ENCODE assay signal across 14 cellular contexts in the genomic region with DNA sequence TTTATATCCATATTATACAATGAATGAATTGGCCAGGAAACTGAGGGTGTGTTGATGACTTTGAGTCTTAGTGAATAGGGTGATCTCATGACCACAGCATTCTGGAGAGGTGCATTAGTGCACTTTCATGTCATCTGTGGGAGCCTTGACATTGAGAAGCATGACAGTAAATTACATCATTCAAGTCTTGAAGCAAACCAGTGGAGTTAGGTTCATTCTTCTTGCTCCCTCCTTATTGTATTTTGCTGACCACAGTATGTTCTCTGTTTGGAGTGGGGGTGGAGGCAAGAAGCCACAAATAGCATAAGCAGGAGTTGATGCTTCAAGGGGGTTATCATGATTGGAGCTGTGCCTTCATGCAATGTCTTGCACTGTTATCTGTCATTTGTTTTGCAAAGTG.
DNase-seq lines count a peak whose midpoint lies in the region; ATAC-seq, FAIRE-seq and TF ChIP-seq lines count a peak whose summit lies in the region.
"Had no signal": no experiment of that assay in that cellular context is flagged by ENCODE, and none has a peak within 500 bp of the region (broad histone marks: within the 10 kb centered on the region; RNA-seq: fewer than 3 reads in every experiment).

No MANE protein-coding gene starts in this region.

- H3K27me3 ChIP-seq in breast epithelium: no peaks in the 10 kb centered on the region
- H3K27me3 ChIP-seq: thyroid gland had no signal

- POLR2A ChIA-PET in MCF 10A (lab: Yijun Ruan, JAX): interaction anchor here (0.5 to 1.2 kb wide), 6 partner anchors 16 to 79 kb away, joined by 3 to 4 read pairs (median 3); no protein-coding TSS in a partner anchor

- H3K9me3 ChIP-seq in breast epithelium: no peaks in the 10 kb centered on the region
- H3K9me3 ChIP-seq: thyroid gland had no signal

- no peak overlapping the region for H3K27ac ChIP-seq in breast epithelium
- H3K27ac ChIP-seq: PC-9, thyroid gland had no signal

- no peaks in the 10 kb centered on the region for H3K27me3 Mint-ChIP-seq in MCF 10A (ENCODE audit: insufficient read depth, unreplicated experiment)
- H3K27me3 Mint-ChIP-seq: B cell, brain had no signal

- peaks cover 10% of the 10 kb centered on the region for H3K4me1 Mint-ChIP-seq in MCF 10A (ENCODE audit: insufficient read depth, unreplicated experiment)
- H3K4me1 Mint-ChIP-seq: B cell, IgD-negative memory B cell had no signal

- H3K4me1 ChIP-seq in breast epithelium: no peaks in the 10 kb centered on the region
- H3K4me1 ChIP-seq: thyroid gland had no signal

- no peaks in the 10 kb centered on the region for H3K36me3 Mint-ChIP-seq in MCF 10A (ENCODE audit: insufficient read depth, unreplicated experiment)
- H3K36me3 Mint-ChIP-seq: brain, IgD-negative memory B cell had no signal

- H3K9me3 Mint-ChIP-seq in MCF 10A (ENCODE audit: unreplicated experiment): no peaks in the 10 kb centered on the region

- intact Hi-C loops in MCF 10A (cut with micrococcal nuclease) (no loop called here), breast epithelium (cut with DNase I; ENCODE audit: low total_unique reads) (no loop called here)

- FAIRE-seq in urothelium cell line (lab: Jason Lieb, UNC): peak; percentile 83

- H3K4me3 Mint-ChIP-seq in MCF 10A (ENCODE audit: unreplicated experiment): no peak overlapping the region
- H3K4me3 Mint-ChIP-seq: B cell, brain, IgD-negative memory B cell had no signal

- DNase-seq in MCF 10A (ENCODE audit: unreplicated experiment): no peak
- DNase-seq in breast epithelium (ENCODE audit: low spot score in 2 of 2): no peak
- peak; percentile 68 for DNase-seq in RPMI7951 (ENCODE audit: low read depth)
- peak; percentile 94 for DNase-seq in fibroblast of mammary gland (ENCODE audit: low read depth)
- DNase-seq in urothelium cell line (ENCODE audit: low spot score): peak; percentile 72
- no peak for DNase-seq in SIG-M5 treated with dmso at 0.1 percent for 504 hours (lab: John Stamatoyannopoulos, UW; ENCODE audit: unreplicated experiment)
- DNase-seq in DMS 273 treated with DMSO at 0.1 percent for 48 hours (lab: John Stamatoyannopoulos, UW): no peak
- DNase-seq: PC-9, right cardiac atrium, thyroid gland had no signal

- BruUV-seq in MCF 10A (replicated peaks; lab: Mats Ljungman, UMichigan): no TSS peak

- H3K4me3 ChIP-seq in breast epithelium (no peak overlapping the region), fibroblast of mammary gland (ENCODE audit: control insufficient read depth, low read depth, low read length) (no peak overlapping the region)
- H3K4me3 ChIP-seq: PC-9, thyroid gland had no signal

- ATAC-seq in HG03565 (IDR thresholded peaks at IDR 0.05; ENCODE audit: unreplicated experiment): no peak
- ATAC-seq: right cardiac atrium had no signal

- TF ChIP-seq POLR2A in breast epithelium (IDR thresholded peaks at IDR 0.05): no peak

- H3K36me3 ChIP-seq in breast epithelium: no peaks in the 10 kb centered on the region
- H3K36me3 ChIP-seq: thyroid gland had no signal

- H3K27ac Mint-ChIP-seq in MCF 10A (ENCODE audit: low read depth, unreplicated experiment): peak overlapping the region; percentile 12
- H3K27ac Mint-ChIP-seq: B cell, IgD-negative memory B cell had no signal

- CTCF ChIA-PET in MCF 10A (lab: Yijun Ruan, JAX): interaction anchor here (0.6 kb wide), 1 partner anchor 191 kb away, joined by 3 read pairs; no protein-coding TSS in a partner anchor

- TF ChIP-seq CTCF in MCF 10A (IDR thresholded peaks at IDR 0.05; ENCODE audit: unreplicated experiment) (no peak), breast epithelium (IDR thresholded peaks at IDR 0.05) (no peak), fibroblast of mammary gland (conservative IDR thresholded peaks at IDR 0.05; ENCODE audit: control insufficient read depth, insufficient read depth, low read depth, low read length) (no peak)

Comparison
In these comparisons a context has a peak if more than half of its experiments do, and no peak if none do; other contexts are left out.
1. DNase-seq: peak in RPMI7951 (single experiment), fibroblast of mammary gland (single experiment) and urothelium cell line (single experiment); none in MCF 10A (single experiment), breast epithelium (0 of 2), SIG-M5 treated with dmso at 0.1 percent for 504 hours (single experiment) and DMS 273 treated with DMSO at 0.1 percent for 48 hours (single experiment).